ENCODE assay signal across 8 cellular contexts in the genomic region with DNA sequence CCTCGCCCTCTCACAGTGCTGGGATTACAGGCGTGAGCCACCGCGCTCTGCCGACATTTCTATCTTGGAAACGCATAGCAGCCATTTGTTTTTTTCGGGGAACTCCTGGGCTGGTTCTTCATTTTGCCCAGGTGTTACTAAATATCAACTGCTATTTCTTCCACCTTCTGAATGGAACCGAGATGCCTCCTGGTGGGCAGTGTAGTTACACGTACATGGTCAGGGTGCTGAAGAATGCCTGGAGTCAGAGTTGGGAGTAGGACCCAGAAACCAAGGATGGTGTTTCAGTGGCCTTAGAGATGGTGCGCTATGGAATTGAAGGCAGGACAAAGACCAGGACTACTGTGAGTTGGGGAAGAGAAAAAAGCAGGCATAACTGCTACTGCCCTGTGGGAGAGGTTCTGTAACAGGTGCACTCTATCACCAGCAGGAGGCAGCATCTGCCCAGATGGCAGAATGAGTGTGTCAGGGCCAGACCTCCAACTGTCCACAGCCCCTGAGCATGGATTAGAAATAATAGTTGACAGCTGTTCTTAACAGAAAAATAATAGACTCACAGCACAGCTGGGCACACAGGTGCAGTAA.
DNase-seq lines count a peak whose midpoint lies in the region; ATAC-seq and TF ChIP-seq lines count a peak whose summit lies in the region.

No MANE protein-coding gene starts in this region.

- no peak for TF ChIP-seq POLR2A in spleen (IDR thresholded peaks at IDR 0.05)

- no peaks in the 10 kb centered on the region for H3K4me1 ChIP-seq in spleen

- no peak for DNase-seq in AG04450 (ENCODE audit: low read depth, low spot score)
- peak; percentile 47 for DNase-seq in UCSD-AML1 (lab: John Stamatoyannopoulos, UW; ENCODE audit: unreplicated experiment)
- DNase-seq in epithelial cell of proximal tubule (ENCODE audit: low read depth): no peak
- DNase-seq in spleen: no peak
- no peak for DNase-seq in DMS153 (lab: John Stamatoyannopoulos, UW)
- DNase-seq in kidney glomerular epithelial cell (lab: John Stamatoyannopoulos, UW): no peak

- peak; percentile 78 for ATAC-seq in GM18517 (IDR thresholded peaks at IDR 0.05; ENCODE audit: unreplicated experiment)
- ATAC-seq in HG03439 (IDR thresholded peaks at IDR 0.05; ENCODE audit: unreplicated experiment): peak; percentile 59

- H3K36me3 ChIP-seq in spleen: no peaks in the 10 kb centered on the region

- H3K27ac ChIP-seq in AG04450 (ENCODE audit: low read depth, low read length) (no peak overlapping the region), spleen (no peak overlapping the region)

- 66 to 82% (median 76%) methylated on average over 10 of the region's 10 CpGs for WGBS in spleen, 5 donors

- H3K4me3 ChIP-seq in AG04450 (ENCODE audit: low read depth, low read length) (no peak overlapping the region), epithelial cell of proximal tubule (ENCODE audit: low read depth, low read length) (no peak overlapping the region), spleen (no peak overlapping the region)

- no peaks in the 10 kb centered on the region; the same call in 1 of the 2 replicates for H3K9me3 ChIP-seq in AG04450 (ENCODE audit: control insufficient read depth, insufficient read depth, low read length)
- H3K9me3 ChIP-seq in spleen: peaks cover 0 to 12% (median 1%) of the 10 kb centered on the region in 8 donors

- H3K27me3 ChIP-seq in AG04450 (ENCODE audit: control insufficient read depth, insufficient read depth, low read length) (no peaks in the 10 kb centered on the region), spleen (replicated peaks in 1 of 7) (no peaks in the 10 kb centered on the region)

- CTCF ChIA-PET in AG04450 (lab: Charles Lee): no interaction called here

- POLR2A ChIA-PET in AG04450 (lab: Yijun Ruan, JAX): no interaction called here

- intact Hi-C loops in spleen (cut with DNase I; ENCODE audit: low total_unique reads): no loop called here

- TF ChIP-seq CTCF in AG04450 (IDR thresholded peaks at IDR 0.05; ENCODE audit: low read depth, low read length) (peak; percentile 44), epithelial cell of proximal tubule (conservative IDR thresholded peaks at IDR 0.05; ENCODE audit: low read depth, low read length) (peak; percentile 64), spleen (IDR thresholded peaks at IDR 0.05 in 8 of 11, conservative IDR thresholded peaks at IDR 0.05 in 3 of 11) (peak in 7 of 11 experiments; percentile 20 to 45 (median 33))
